8 cellular contexts compared by ENCODE assay signal in genomic region chrY:19075471-19076253, GRCh38.
DNase-seq lines count a peak whose midpoint lies in the region; ATAC-seq and TF ChIP-seq lines count a peak whose summit lies in the region.

No MANE protein-coding gene starts in this region.

- peak; percentile 41 for DNase-seq in NCI-H1092 treated with DMSO at 0.1 percent for 48 hours (lab: John Stamatoyannopoulos, UW)
- no peak for DNase-seq in NCI-H1092 (lab: John Stamatoyannopoulos, UW)
- DNase-seq in activated CD4-positive, alpha-beta T cell treated with anti-CD3 and anti-CD28 coated beads, Interleukin-2, amount 10 ng/mL, durations not matched to agents 7 days and 5 days = peak; percentile 22
- peak; percentile 83 for DNase-seq in left ventricle myocardium inferior
- DNase-seq in HPDE6-E6E7 (ENCODE audit: extremely low spot score) = no peak

- no peaks in the 10 kb centered on the region for H3K9me3 ChIP-seq in left ventricle myocardium inferior (replicated peaks)

- H3K4me1 ChIP-seq in left ventricle myocardium inferior = peaks cover 6% of the 10 kb centered on the region

- peak overlapping the region; percentile 81 for H3K4me3 ChIP-seq in left ventricle myocardium inferior

- no peaks in the 10 kb centered on the region for H3K36me3 ChIP-seq in left ventricle myocardium inferior

- peaks cover 4% of the 10 kb centered on the region for H3K27me3 Mint-ChIP-seq in activated CD4-positive, alpha-beta T cell treated with anti-CD3 and anti-CD28 coated beads, Interleukin-2, amount 10 ng/mL, durations not matched to agents 7 days and 5 days
- H3K27me3 Mint-ChIP-seq in stimulated activated naive CD8-positive, alpha-beta T cell treated with anti-CD3 and anti-CD28 coated beads, Interleukin-15, Interleukin-2, amounts not matched to agents 100 ng/mL and 50 ng/mL, for 24 hours = no peaks in the 10 kb centered on the region

- H3K4me1 Mint-ChIP-seq in activated CD4-positive, alpha-beta T cell treated with anti-CD3 and anti-CD28 coated beads, Interleukin-2, amount 10 ng/mL, durations not matched to agents 7 days and 5 days = peaks cover 10% of the 10 kb centered on the region
- peaks cover 11% of the 10 kb centered on the region for H3K4me1 Mint-ChIP-seq in stimulated activated naive CD8-positive, alpha-beta T cell treated with anti-CD3 and anti-CD28 coated beads, Interleukin-15, Interleukin-2, amounts not matched to agents 100 ng/mL and 50 ng/mL, for 24 hours (ENCODE audit: low read depth)

- H3K27me3 ChIP-seq in left ventricle myocardium inferior (ENCODE audit: low read depth) = no peaks in the 10 kb centered on the region

- H3K4me3 Mint-ChIP-seq in activated CD4-positive, alpha-beta T cell treated with anti-CD3 and anti-CD28 coated beads, Interleukin-2, amount 10 ng/mL, durations not matched to agents 7 days and 5 days = peak overlapping the region; percentile 74
- peak overlapping the region; percentile 83 for H3K4me3 Mint-ChIP-seq in stimulated activated naive CD8-positive, alpha-beta T cell treated with anti-CD3 and anti-CD28 coated beads, Interleukin-15, Interleukin-2, amounts not matched to agents 100 ng/mL and 50 ng/mL, for 24 hours

- POLR2A ChIA-PET in activated CD4-positive, alpha-beta T cell treated with anti-CD3 and anti-CD28 coated beads, Interleukin-2, amount 10 ng/mL, durations not matched to agents 7 days and 5 days (lab: Charles Lee) = no interaction called here

- peak overlapping the region; percentile 75 for H3K27ac Mint-ChIP-seq in activated CD4-positive, alpha-beta T cell treated with anti-CD3 and anti-CD28 coated beads, Interleukin-2, amount 10 ng/mL, durations not matched to agents 7 days and 5 days
- peak overlapping the region; percentile 61 for H3K27ac Mint-ChIP-seq in stimulated activated naive CD8-positive, alpha-beta T cell treated with anti-CD3 and anti-CD28 coated beads, Interleukin-15, Interleukin-2, amounts not matched to agents 100 ng/mL and 50 ng/mL, for 24 hours

- ATAC-seq in GM21526 (IDR thresholded peaks at IDR 0.05; ENCODE audit: low FRiP score, unreplicated experiment) (no peak), GM19395 (IDR thresholded peaks at IDR 0.05; ENCODE audit: unreplicated experiment) (no peak)

- no peaks in the 10 kb centered on the region for H3K9me3 Mint-ChIP-seq in activated CD4-positive, alpha-beta T cell treated with anti-CD3 and anti-CD28 coated beads, Interleukin-2, amount 10 ng/mL, durations not matched to agents 7 days and 5 days
- no peaks in the 10 kb centered on the region for H3K9me3 Mint-ChIP-seq in stimulated activated naive CD8-positive, alpha-beta T cell treated with anti-CD3 and anti-CD28 coated beads, Interleukin-15, Interleukin-2, amounts not matched to agents 100 ng/mL and 50 ng/mL, for 24 hours

- intact Hi-C loops in left ventricle myocardium inferior (cut with micrococcal nuclease) = no loop called here

- CTCF ChIA-PET in activated CD4-positive, alpha-beta T cell treated with anti-CD3 and anti-CD28 coated beads, Interleukin-2, amount 10 ng/mL, durations not matched to agents 7 days and 5 days (lab: Charles Lee) = no interaction called here

- H3K27ac ChIP-seq in left ventricle myocardium inferior (replicated peaks) = peak overlapping the region; percentile 88

- peaks cover 2% of the 10 kb centered on the region for H3K36me3 Mint-ChIP-seq in activated CD4-positive, alpha-beta T cell treated with anti-CD3 and anti-CD28 coated beads, Interleukin-2, amount 10 ng/mL, durations not matched to agents 7 days and 5 days (ENCODE audit: low read depth)
- H3K36me3 Mint-ChIP-seq in stimulated activated naive CD8-positive, alpha-beta T cell treated with anti-CD3 and anti-CD28 coated beads, Interleukin-15, Interleukin-2, amounts not matched to agents 100 ng/mL and 50 ng/mL, for 24 hours (ENCODE audit: low read depth) = no peaks in the 10 kb centered on the region

- no peak for TF ChIP-seq CTCF in left ventricle myocardium inferior (IDR thresholded peaks at IDR 0.05; ENCODE audit: borderline replicate concordance)

Comparison
In these comparisons a context has a peak if more than half of its experiments do, and no peak if none do; other contexts are left out.
1. DNase-seq: peak in NCI-H1092 treated with DMSO at 0.1 percent for 48 hours (single experiment), activated CD4-positive, alpha-beta T cell treated with anti-CD3 and anti-CD28 coated beads, Interleukin-2, amount 10 ng/mL, durations not matched to agents 7 days and 5 days (single experiment) and left ventricle myocardium inferior (single experiment); none in NCI-H1092 (single experiment) and HPDE6-E6E7 (single experiment).